ENCODE assay signal across 8 cellular contexts in the genomic region with DNA sequence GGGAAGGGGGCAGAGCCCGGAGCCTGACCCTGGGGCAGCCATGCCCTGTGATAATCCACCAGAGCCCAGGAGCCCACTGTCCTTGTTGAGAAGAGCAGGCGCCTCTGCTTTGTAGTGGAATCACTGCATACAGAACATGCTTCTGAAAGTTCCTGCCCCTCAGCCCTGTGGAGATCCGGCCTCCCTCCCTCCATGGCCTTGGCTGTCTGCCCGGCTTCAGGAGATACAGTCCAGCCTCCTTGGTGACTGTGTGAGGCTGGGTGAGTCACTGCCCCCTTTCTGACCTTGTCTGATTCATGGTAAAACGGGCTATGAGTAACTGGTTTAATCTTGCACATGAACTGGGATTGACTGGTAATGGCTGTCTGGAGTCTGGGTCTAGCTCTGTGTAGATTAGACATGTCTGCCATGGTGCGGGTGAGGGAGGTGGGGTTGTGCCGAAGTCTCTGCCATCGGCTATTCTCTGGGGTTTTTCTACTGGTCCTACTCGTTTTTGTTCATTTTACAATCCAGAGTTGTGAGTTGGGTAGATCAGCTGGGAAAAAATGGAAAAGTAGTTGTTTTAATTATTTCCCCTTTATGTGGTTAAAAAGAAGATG.
DNase-seq lines count a peak whose midpoint lies in the region; ATAC-seq and TF ChIP-seq lines count a peak whose summit lies in the region.
"Not testable (repeated sequence)": the region's sequence is repeated elsewhere in the genome, so short reads cannot be mapped to it uniquely, and the experiment has no call there.

No MANE protein-coding gene starts in this region.

- peaks cover 35% of the 10 kb centered on the region for H3K4me1 ChIP-seq in RWPE2 (ENCODE audit: insufficient read depth, poor library complexity, severe bottlenecking)
- not testable (repeated sequence) for H3K4me1 ChIP-seq in psoas muscle
- H3K4me1 ChIP-seq in transverse colon, result peaks cover 7 to 14% (median 11%) of the 10 kb centered on the region in 4 donors

- not testable (repeated sequence) for H3K27me3 ChIP-seq in RWPE2 (ENCODE audit: insufficient read depth, poor library complexity, severe bottlenecking); kidney epithelial cell (ENCODE audit: control insufficient read depth, insufficient read depth, low read length); psoas muscle (ENCODE audit: insufficient read depth in 3 of 3, low read length in 2 of 3); transverse colon

- not testable (repeated sequence) for H3K36me3 ChIP-seq in RWPE2 (ENCODE audit: low read depth); kidney epithelial cell (ENCODE audit: control insufficient read depth, insufficient read depth, low read length); psoas muscle (ENCODE audit: insufficient read depth in 1 of 2, low read depth in 1 of 2); transverse colon

- not testable (repeated sequence) for TF ChIP-seq CTCF in RWPE2 (IDR thresholded peaks at IDR 0.05; ENCODE audit: poor library complexity, severe bottlenecking); epithelial cell of proximal tubule (conservative IDR thresholded peaks at IDR 0.05; ENCODE audit: low read depth, low read length); kidney epithelial cell (IDR thresholded peaks at IDR 0.05; ENCODE audit: insufficient read depth, low read length, poor library complexity, severe bottlenecking); psoas muscle (IDR thresholded peaks at IDR 0.05); transverse colon (IDR thresholded peaks at IDR 0.05)

- DNase-seq in EH (ENCODE audit: low read depth) (peak; percentile 98), HuH-7 (ENCODE audit: low spot score) (peak; percentile 24), RWPE2 (ENCODE audit: low spot score) (peak; percentile 94), epithelial cell of proximal tubule (ENCODE audit: low read depth) (peak; percentile 60), kidney epithelial cell (ENCODE audit: low read depth) (peak; percentile 71), psoas muscle (peak; percentile 95), transverse colon (peak; percentile 84)
- peak; percentile 17 for DNase-seq in activated naive CD4-positive, alpha-beta T cell treated with Interleukin-2 at 50 U/mL for 16 hours

- ATAC-seq in RWPE2 (ENCODE audit: low read depth), result peak; percentile 77
- ATAC-seq in psoas muscle, result peak; percentile 85 to 90 (median 88)

- in situ Hi-C loops in transverse colon (cut with MboI; ENCODE audit: low pct_ligation_motif_present in 1 of 4, low pct_unique_long_range_greater_than_20kb in 1 of 4, low sequenced_read_pairs in 3 of 4), result not testable (repeated sequence)

- TF ChIP-seq POLR2A in transverse colon (IDR thresholded peaks at IDR 0.05), result not testable (repeated sequence)

- H3K27ac ChIP-seq in RWPE2 (ENCODE audit: poor library complexity, severe bottlenecking) (peak overlapping the region; percentile 47), transverse colon (peak overlapping the region; percentile 0 to 71 (median 56))
- H3K27ac ChIP-seq in psoas muscle, result not testable (repeated sequence)

- H3K4me3 ChIP-seq in RWPE2 (ENCODE audit: severe bottlenecking); kidney epithelial cell (ENCODE audit: low read depth, low read length); psoas muscle; transverse colon: not testable (repeated sequence)
- H3K4me3 ChIP-seq in epithelial cell of proximal tubule (ENCODE audit: low read depth, low read length), result peak overlapping the region; percentile 21

- WGBS in psoas muscle, 3 donors, result 19 to 46% (median 20%) methylated on average over 5 to 7 of the region's 9 CpGs
- 48% methylated on average over 7 of the region's 9 CpGs; no CpG with 5 or more reads in 1 of the 2 donors for WGBS in transverse colon (ENCODE audit: low coverage in 1 of 2), 2 donors

- H3K9me3 ChIP-seq in RWPE2 (ENCODE audit: severe bottlenecking); psoas muscle; transverse colon: not testable (repeated sequence)

- intact Hi-C loops in psoas muscle (cut with DNase I); transverse colon (cut with DNase I; ENCODE audit: low total_unique reads): not testable (repeated sequence)

- not testable (repeated sequence) for TF ChIP-seq EP300 in transverse colon (IDR thresholded peaks at IDR 0.05; ENCODE audit: low read depth)

Comparison
In these comparisons a context has a peak if more than half of its experiments do, and no peak if none do; other contexts are left out.
1. DNase-seq: peak in every context shown above with its lines; median percentile 98 in EH; 95 in psoas muscle; 94 in RWPE2; 84 in transverse colon; 71 in kidney epithelial cell; 60 in epithelial cell of proximal tubule; 24 in HuH-7; 17 in activated naive CD4-positive, alpha-beta T cell treated with Interleukin-2 at 50 U/mL for 16 hours.